In the genomic region with DNA sequence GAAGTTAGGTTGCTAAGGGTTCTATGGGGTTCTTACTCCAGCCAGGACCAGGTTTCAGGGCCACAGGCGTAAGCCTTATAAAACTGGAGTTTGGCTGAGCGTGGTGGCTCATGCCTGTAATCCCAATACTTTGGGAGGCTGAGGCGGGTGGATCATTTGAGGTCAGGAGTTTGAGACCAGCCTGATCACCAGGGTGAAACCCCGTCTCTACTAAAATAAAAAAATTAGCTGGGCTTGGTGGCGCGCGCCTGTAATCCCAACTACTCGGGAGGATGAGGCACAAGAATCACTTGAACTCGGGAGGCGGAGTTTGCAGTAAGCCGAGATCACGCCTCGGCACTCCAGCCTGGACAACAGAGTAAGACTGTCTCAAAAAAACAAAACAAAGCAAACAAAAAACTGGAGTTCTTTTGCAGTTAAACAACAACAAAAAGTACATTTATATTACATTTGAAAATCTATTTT, we compare ENCODE assay signal across 1 cellular context.
TF ChIP-seq lines count a peak whose summit lies in the region.

No MANE protein-coding gene starts in this region.

TF ChIP-seq in GM12878, 131 proteins besides CTCF, POLR2A, EP300 and RAD21:
- 0 out of 2 replicates have a peak, but pooled peaks have one; percentile 7 for TF ChIP-seq NBN (IDR thresholded peaks at IDR 0.05)
- peak; percentile 63 for TF ChIP-seq ZNF217 (IDR thresholded peaks at IDR 0.05)
- peak; percentile 1 for TF ChIP-seq RELA (IDR thresholded peaks at IDR 0.05; ENCODE audit: borderline replicate concordance, partially characterized antibody)
- TF ChIP-seq EZH2 (IDR thresholded peaks at IDR 0.05; ENCODE audit: borderline replicate concordance, control insufficient read depth, low read depth, low read length), result no peak
- no peak for TF ChIP-seq KAT2A (conservative IDR thresholded peaks at IDR 0.05; ENCODE audit: control insufficient read depth, low read depth, low read length)
- peak; percentile 34; the same call in 1 of the 2 replicates for TF ChIP-seq GATAD2B (conservative IDR thresholded peaks at IDR 0.05; ENCODE audit: low read depth)
- TF ChIP-seq BCL11A (IDR thresholded peaks at IDR 0.05; ENCODE audit: low read depth, low read length), result no peak
- peak; percentile 19 to 50; a peak in 2 of 4 replicates for TF ChIP-seq IKZF2 (IDR thresholded peaks at IDR 0.05)
- TF ChIP-seq, protein P1, sequence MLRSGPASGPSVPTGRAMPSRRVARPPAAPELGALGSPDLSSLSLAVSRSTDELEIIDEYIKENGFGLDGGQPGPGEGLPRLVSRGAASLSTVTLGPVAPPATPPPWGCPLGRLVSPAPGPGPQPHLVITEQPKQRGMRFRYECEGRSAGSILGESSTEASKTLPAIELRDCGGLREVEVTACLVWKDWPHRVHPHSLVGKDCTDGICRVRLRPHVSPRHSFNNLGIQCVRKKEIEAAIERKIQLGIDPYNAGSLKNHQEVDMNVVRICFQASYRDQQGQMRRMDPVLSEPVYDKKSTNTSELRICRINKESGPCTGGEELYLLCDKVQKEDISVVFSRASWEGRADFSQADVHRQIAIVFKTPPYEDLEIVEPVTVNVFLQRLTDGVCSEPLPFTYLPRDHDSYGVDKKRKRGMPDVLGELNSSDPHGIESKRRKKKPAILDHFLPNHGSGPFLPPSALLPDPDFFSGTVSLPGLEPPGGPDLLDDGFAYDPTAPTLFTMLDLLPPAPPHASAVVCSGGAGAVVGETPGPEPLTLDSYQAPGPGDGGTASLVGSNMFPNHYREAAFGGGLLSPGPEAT (IDR thresholded peaks at IDR 0.05; ENCODE audit: low read depth), result 0 out of 2 replicates have a peak, but pooled peaks have one; percentile 13
- peak; percentile 21; the same call in 1 of the 2 replicates for TF ChIP-seq DPF2 (IDR thresholded peaks at IDR 0.05)
- TF ChIP-seq FOXM1 (IDR thresholded peaks at IDR 0.05; ENCODE audit: low read depth, low read length), result no peak
- no peak for TF ChIP-seq SREBF2 (IDR thresholded peaks at IDR 0.05; ENCODE audit: low read length)
